ENCODE assay signal across 8 cellular contexts in genomic region chr16:11378951-11379350, GRCh38. TPM values are rescaled to one million over a fixed set of nuclear protein-coding genes. Genes with fewer than 3 reads are reported as not detected.
DNase-seq lines count a peak whose midpoint lies in the region; ATAC-seq, FAIRE-seq and TF ChIP-seq lines count a peak whose summit lies in the region.
"Not testable (repeated sequence)": the region's sequence is repeated elsewhere in the genome, so short reads cannot be mapped to it uniquely, and the experiment has no call there.

No MANE protein-coding gene starts in this region.

- H3K9me3 ChIP-seq in CD8-positive, alpha-beta T cell (ENCODE audit: low read length); OCI-LY3 (ENCODE audit: insufficient read depth, low read length); astrocyte (ENCODE audit: insufficient read depth, low read depth, low read length): not testable (repeated sequence)

- not testable (repeated sequence) for TF ChIP-seq CTCF in CD8-positive, alpha-beta T cell (IDR thresholded peaks at IDR 0.05); OCI-LY3 (IDR thresholded peaks at IDR 0.05; ENCODE audit: low read depth, low read length); astrocyte (IDR thresholded peaks at IDR 0.05; ENCODE audit: insufficient read depth, low read depth, low read length)

- not testable (repeated sequence) for H3K9me3 Mint-ChIP-seq in CD8-positive, alpha-beta T cell; activated CD4-positive, alpha-beta T cell treated with anti-CD3 and anti-CD28 coated beads, Interleukin-2, amount 10 ng/mL, durations not matched to agents 24 days and 14 days; activated T-cell treated with anti-CD3 and anti-CD28 coated beads, Interleukin-2, amount 50 U/mL, for 72 hours; astrocyte (ENCODE audit: unreplicated experiment); natural killer cell treated with Interleukin-12 subunit alpha and Interleukin-12 subunit beta and Interleukin-15 and Interleukin-18, amount 100 ng/mL, for 72 hours; stimulated activated naive CD8-positive, alpha-beta T cell treated with anti-CD3 and anti-CD28 coated beads, Interleukin-15, amount 100 ng/mL, for 72 hours

- H3K4me1 ChIP-seq in CD8-positive, alpha-beta T cell (ENCODE audit: insufficient read depth, low read length); astrocyte (ENCODE audit: insufficient read depth, low read length): not testable (repeated sequence)
- H3K4me1 ChIP-seq in OCI-LY3 (ENCODE audit: low read length) = peaks cover 13% of the 10 kb centered on the region

- H3K9ac ChIP-seq in OCI-LY3 (ENCODE audit: low read length) = peak overlapping the region; percentile 19; the same call in 1 of the 2 replicates
- not testable (repeated sequence) for H3K9ac ChIP-seq in astrocyte (ENCODE audit: low read length)

- H3K79me2 ChIP-seq in OCI-LY3 (ENCODE audit: low read length); astrocyte (ENCODE audit: insufficient read depth, low read length): not testable (repeated sequence)

- not testable (repeated sequence) for H3K27me3 ChIP-seq in CD8-positive, alpha-beta T cell (ENCODE audit: insufficient read depth, low read length); astrocyte (ENCODE audit: insufficient read depth, low read length)
- peaks cover 24% of the 10 kb centered on the region for H3K27me3 ChIP-seq in OCI-LY3 (ENCODE audit: low read depth, low read length)

- H3K4me1 Mint-ChIP-seq in CD8-positive, alpha-beta T cell (ENCODE audit: low read depth); activated CD4-positive, alpha-beta T cell treated with anti-CD3 and anti-CD28 coated beads, Interleukin-2, amount 10 ng/mL, durations not matched to agents 24 days and 14 days; astrocyte (ENCODE audit: low read depth, unreplicated experiment): not testable (repeated sequence)
- H3K4me1 Mint-ChIP-seq in activated T-cell treated with anti-CD3 and anti-CD28 coated beads, Interleukin-2, amount 50 U/mL, for 72 hours (ENCODE audit: low read depth) = peaks cover 38% of the 10 kb centered on the region
- H3K4me1 Mint-ChIP-seq in natural killer cell treated with Interleukin-12 subunit alpha and Interleukin-12 subunit beta and Interleukin-15 and Interleukin-18, amount 100 ng/mL, for 72 hours (ENCODE audit: low read depth in 2 of 2) = peaks cover 13 to 15% of the 10 kb centered on the region in 2 donors
- H3K4me1 Mint-ChIP-seq in stimulated activated naive CD8-positive, alpha-beta T cell treated with anti-CD3 and anti-CD28 coated beads, Interleukin-15, amount 100 ng/mL, for 72 hours = peaks cover 13% of the 10 kb centered on the region

- FAIRE-seq in astrocyte (lab: Jason Lieb, UNC) = not testable (repeated sequence)

- H3K27ac Mint-ChIP-seq in CD8-positive, alpha-beta T cell; astrocyte (ENCODE audit: unreplicated experiment): not testable (repeated sequence)
- peak overlapping the region; percentile 67 for H3K27ac Mint-ChIP-seq in activated CD4-positive, alpha-beta T cell treated with anti-CD3 and anti-CD28 coated beads, Interleukin-2, amount 10 ng/mL, durations not matched to agents 24 days and 14 days
- peak overlapping the region; percentile 84 for H3K27ac Mint-ChIP-seq in activated T-cell treated with anti-CD3 and anti-CD28 coated beads, Interleukin-2, amount 50 U/mL, for 72 hours
- H3K27ac Mint-ChIP-seq in natural killer cell treated with Interleukin-12 subunit alpha and Interleukin-12 subunit beta and Interleukin-15 and Interleukin-18, amount 100 ng/mL, for 72 hours = peak overlapping the region; percentile 70 to 83
- peak overlapping the region; percentile 50 to 95 for H3K27ac Mint-ChIP-seq in stimulated activated naive CD8-positive, alpha-beta T cell treated with anti-CD3 and anti-CD28 coated beads, Interleukin-15, amount 100 ng/mL, for 72 hours

- peak overlapping the region; percentile 69 for H3K4me2 ChIP-seq in OCI-LY3 (ENCODE audit: low read length)
- H3K4me2 ChIP-seq in astrocyte (ENCODE audit: low read length) = peak overlapping the region; percentile 22

- POLR2A ChIA-PET in CD8-positive, alpha-beta T cell (lab: Charles Lee) = not testable (repeated sequence)

- peak overlapping the region; percentile 65 for H3K4me3 Mint-ChIP-seq in CD8-positive, alpha-beta T cell
- H3K4me3 Mint-ChIP-seq in activated CD4-positive, alpha-beta T cell treated with anti-CD3 and anti-CD28 coated beads, Interleukin-2, amount 10 ng/mL, durations not matched to agents 24 days and 14 days; astrocyte (ENCODE audit: unreplicated experiment): not testable (repeated sequence)
- H3K4me3 Mint-ChIP-seq in activated T-cell treated with anti-CD3 and anti-CD28 coated beads, Interleukin-2, amount 50 U/mL, for 72 hours = peak overlapping the region; percentile 62 to 85
- H3K4me3 Mint-ChIP-seq in natural killer cell treated with Interleukin-12 subunit alpha and Interleukin-12 subunit beta and Interleukin-15 and Interleukin-18, amount 100 ng/mL, for 72 hours = peak overlapping the region; percentile 62
- peak overlapping the region; percentile 11 to 50 for H3K4me3 Mint-ChIP-seq in stimulated activated naive CD8-positive, alpha-beta T cell treated with anti-CD3 and anti-CD28 coated beads, Interleukin-15, amount 100 ng/mL, for 72 hours

- intact Hi-C loops in CD8-positive, alpha-beta T cell (cut with DNase I, micrococcal nuclease); activated CD4-positive, alpha-beta T cell treated with anti-CD3 and anti-CD28 coated beads, Interleukin-2, amount 10 ng/mL, durations not matched to agents 24 days and 14 days (cut with micrococcal nuclease); Right ventricle myocardium inferior (cut with DNase I): not testable (repeated sequence)

- not testable (repeated sequence) for H3K27me3 Mint-ChIP-seq in CD8-positive, alpha-beta T cell (ENCODE audit: low read depth); activated CD4-positive, alpha-beta T cell treated with anti-CD3 and anti-CD28 coated beads, Interleukin-2, amount 10 ng/mL, durations not matched to agents 24 days and 14 days; activated T-cell treated with anti-CD3 and anti-CD28 coated beads, Interleukin-2, amount 50 U/mL, for 72 hours (ENCODE audit: low read depth); natural killer cell treated with Interleukin-12 subunit alpha and Interleukin-12 subunit beta and Interleukin-15 and Interleukin-18, amount 100 ng/mL, for 72 hours; stimulated activated naive CD8-positive, alpha-beta T cell treated with anti-CD3 and anti-CD28 coated beads, Interleukin-15, amount 100 ng/mL, for 72 hours
- peaks cover 15% of the 10 kb centered on the region for H3K27me3 Mint-ChIP-seq in astrocyte (ENCODE audit: low read depth, unreplicated experiment)

- not testable (repeated sequence) for ATAC-seq in CD8-positive, alpha-beta T cell; activated T-cell treated with anti-CD3 and anti-CD28 coated beads, Interleukin-2, amount 50 U/mL, for 72 hours (replicated peaks in 1 of 2); Right ventricle myocardium inferior; natural killer cell treated with Interleukin-12 subunit alpha and Interleukin-12 subunit beta and Interleukin-15 and Interleukin-18, amount 100 ng/mL, for 72 hours; stimulated activated naive CD8-positive, alpha-beta T cell treated with anti-CD3 and anti-CD28 coated beads, Interleukin-15, amount 100 ng/mL, for 72 hours

- H3K27ac ChIP-seq in CD8-positive, alpha-beta T cell (ENCODE audit: low read depth, low read length); OCI-LY3 (ENCODE audit: low read length); astrocyte (ENCODE audit: low read depth, low read length): not testable (repeated sequence)

- peak overlapping the region; percentile 74 for H2AFZ ChIP-seq in OCI-LY3 (ENCODE audit: low read depth, low read length)
- H2AFZ ChIP-seq in astrocyte (ENCODE audit: low read depth, low read length) = not testable (repeated sequence)

- H3K36me3 Mint-ChIP-seq in CD8-positive, alpha-beta T cell; astrocyte (ENCODE audit: low read depth, unreplicated experiment): not testable (repeated sequence)
- H3K36me3 Mint-ChIP-seq in activated CD4-positive, alpha-beta T cell treated with anti-CD3 and anti-CD28 coated beads, Interleukin-2, amount 10 ng/mL, durations not matched to agents 24 days and 14 days (ENCODE audit: low read depth) = peaks cover 12% of the 10 kb centered on the region
- peaks cover 10 to 19% of the 10 kb centered on the region in 2 donors for H3K36me3 Mint-ChIP-seq in activated T-cell treated with anti-CD3 and anti-CD28 coated beads, Interleukin-2, amount 50 U/mL, for 72 hours (ENCODE audit: insufficient read depth in 2 of 2)
- H3K36me3 Mint-ChIP-seq in natural killer cell treated with Interleukin-12 subunit alpha and Interleukin-12 subunit beta and Interleukin-15 and Interleukin-18, amount 100 ng/mL, for 72 hours = peaks cover 18% of the 10 kb centered on the region

- not testable (repeated sequence) for DNase-seq in CD8-positive, alpha-beta T cell; activated CD4-positive, alpha-beta T cell treated with anti-CD3 and anti-CD28 coated beads, Interleukin-2, amount 10 ng/mL, durations not matched to agents 24 days and 14 days; activated T-cell treated with anti-CD3 and anti-CD28 coated beads, Interleukin-2, amount 50 U/mL, for 72 hours; astrocyte (ENCODE audit: low read depth); natural killer cell treated with Interleukin-12 subunit alpha and Interleukin-12 subunit beta and Interleukin-15 and Interleukin-18, amount 100 ng/mL, for 72 hours (ENCODE audit: low spot score); stimulated activated naive CD8-positive, alpha-beta T cell treated with anti-CD3 and anti-CD28 coated beads, Interleukin-15, amount 100 ng/mL, for 72 hours
- DNase-seq in Right ventricle myocardium inferior (ENCODE audit: missing footprints) = peak; percentile 7

- CTCF ChIA-PET in CD8-positive, alpha-beta T cell (lab: Charles Lee) = interaction anchor here (1.4 to 3.6 kb wide), 3 partner anchors 17 to 415 kb away, joined by 3 to 15 read pairs (median 11); no protein-coding TSS in a partner anchor

- H4K20me1 ChIP-seq in OCI-LY3 (ENCODE audit: insufficient read depth, low read length); astrocyte (ENCODE audit: insufficient read depth, low read length): not testable (repeated sequence)

- H3K4me3 ChIP-seq in CD8-positive, alpha-beta T cell (ENCODE audit: low read depth, low read length); astrocyte (ENCODE audit: insufficient read depth, low read depth, low read length): not testable (repeated sequence)
- peak overlapping the region; percentile 51 for H3K4me3 ChIP-seq in OCI-LY3 (ENCODE audit: low read length)

- not testable (repeated sequence) for H3K36me3 ChIP-seq in CD8-positive, alpha-beta T cell (ENCODE audit: insufficient read depth, low read length); OCI-LY3 (replicated peaks; ENCODE audit: low read depth, low read length); astrocyte (ENCODE audit: insufficient read depth, low read length)

RNA-seq across cellular contexts. Expression of gene RMI2, which starts 33.7 kb away (rescaled TPM):
- under 1 TPM; 0.69 to 0.73 TPM for total RNA-seq in CD8-positive, alpha-beta T cell
- 63.8 and 65.6 TPM in 2 replicates for total RNA-seq in activated CD4-positive, alpha-beta T cell treated with anti-CD3 and anti-CD28 coated beads, Interleukin-2, amount 10 ng/mL, durations not matched to agents 24 days and 14 days
- total RNA-seq in activated T-cell treated with anti-CD3 and anti-CD28 coated beads, Interleukin-2, amount 50 U/mL, for 72 hours = 100 to 1,000 TPM; 105 to 119 TPM
- total RNA-seq in astrocyte (6.9 and 7.8 TPM in 2 replicates), Right ventricle myocardium inferior (0.76 TPM)
- 10 to 100 TPM; 11.6 to 15.2 TPM for total RNA-seq in natural killer cell treated with Interleukin-12 subunit alpha and Interleukin-12 subunit beta and Interleukin-15 and Interleukin-18, amount 100 ng/mL, for 72 hours
